9 cellular contexts compared by ENCODE assay signal in the genomic region with DNA sequence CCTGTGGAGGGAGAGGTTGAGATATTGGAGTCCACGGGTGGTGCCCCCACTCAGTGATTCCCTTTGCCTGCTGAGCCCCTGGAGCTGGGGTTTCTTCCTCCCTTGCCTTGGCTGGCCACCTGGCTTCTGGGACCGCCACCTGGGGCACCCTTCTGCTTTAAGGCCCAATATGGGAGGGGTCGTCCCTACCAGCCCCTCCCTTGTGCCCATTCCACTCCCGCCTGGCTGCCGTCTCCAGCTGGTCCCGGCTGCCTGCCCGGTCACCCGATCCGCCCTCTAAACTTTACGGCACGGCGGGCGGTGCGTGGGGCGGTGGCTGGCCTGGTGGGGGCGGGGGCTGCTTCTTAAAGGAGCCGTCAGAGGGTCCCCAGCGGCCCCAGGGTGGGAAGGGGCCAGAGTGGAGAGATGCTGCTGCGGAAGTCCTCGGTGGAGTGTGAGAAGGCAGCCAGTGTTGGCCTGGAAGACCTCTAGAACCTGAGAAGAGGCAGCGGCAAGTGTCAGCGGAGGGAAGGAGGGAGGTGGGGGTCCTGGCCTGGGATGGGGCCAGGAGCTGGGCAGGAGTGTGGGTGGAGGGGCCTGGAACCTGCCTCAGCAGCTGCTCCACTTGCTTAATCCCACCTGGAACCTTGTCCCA. TPM values are rescaled to one million over a fixed set of nuclear protein-coding genes. Genes with fewer than 3 reads are reported as not detected.
A peak's percentile ranks its signal among the peaks of the same experiment; 100 is the strongest.
DNase-seq lines count a peak whose midpoint lies in the region; ATAC-seq, FAIRE-seq and TF ChIP-seq lines count a peak whose summit lies in the region.
"Had no signal": no experiment of that assay in that cellular context is flagged by ENCODE, and none has a peak within 500 bp of the region (broad histone marks: within the 10 kb centered on the region; RNA-seq: fewer than 3 reads in every experiment).

No MANE protein-coding gene starts in this region.

- no peak for TF ChIP-seq RAD21 in A549 (conservative IDR thresholded peaks at IDR 0.05 in 1 of 2, IDR thresholded peaks at IDR 0.05 in 1 of 2)

- peak overlapping the region; percentile 94 for H2BK15ac ChIP-seq in neuronal stem cell (ENCODE audit: low read length)

- H3K27ac ChIP-seq in A549 (peak overlapping the region; percentile 48 to 94; a peak in 5 of 6 replicates), RWPE1 (peak overlapping the region; percentile 100), gastroesophageal sphincter (peak overlapping the region; percentile 95 to 100 (median 98)), neuronal stem cell (replicated peaks; ENCODE audit: low read length) (no peak overlapping the region)

- DNase-seq in A549 (ENCODE audit: low read depth in 1 of 2, low spot score in 1 of 2): no peak
- no peak for DNase-seq in RWPE1 (ENCODE audit: low spot score)
- no peak for DNase-seq in neuronal stem cell (ENCODE audit: low spot score)
- DNase-seq in effector CD8-positive, alpha-beta T cell (lab: John Stamatoyannopoulos, UW): no peak
- no peak for DNase-seq in HUDEP-2 (lab: John Stamatoyannopoulos, UW; ENCODE audit: unreplicated experiment in 76 of 76)

- peak overlapping the region; percentile 50 for H3K23ac ChIP-seq in neuronal stem cell (ENCODE audit: low read depth, low read length, poor library complexity)

- peak overlapping the region; percentile 53 for H2BK120ac ChIP-seq in neuronal stem cell (ENCODE audit: low read depth, low read length)

- H3K4me3 ChIP-seq in A549 (peak overlapping the region; percentile 14; the same call in 1 of the 3 replicates), gastroesophageal sphincter (peak overlapping the region; percentile 66 to 68), neuronal stem cell (ENCODE audit: low read length in 2 of 2) (no peak overlapping the region)

- peak overlapping the region; percentile 98 for H2AK5ac ChIP-seq in neuronal stem cell (ENCODE audit: low read depth, low read length)

- H3K4me1 ChIP-seq in A549 (peaks cover 78% of the 10 kb centered on the region), gastroesophageal sphincter (peaks cover 0 to 97% (median 40%) of the 10 kb centered on the region in 3 donors), neuronal stem cell (ENCODE audit: control insufficient read depth in 2 of 2, insufficient read depth in 1 of 2, low read depth in 1 of 2, low read length in 2 of 2) (peaks cover 46 to 59% of the 10 kb centered on the region in 2 donors)

- peak overlapping the region; percentile 84 for H3K4ac ChIP-seq in neuronal stem cell (ENCODE audit: low read length)

- peak overlapping the region; percentile 67 for H2BK12ac ChIP-seq in neuronal stem cell (ENCODE audit: low read length)

- H2AFZ ChIP-seq in neuronal stem cell (ENCODE audit: low read length): peak overlapping the region; percentile 75

- peaks cover 3% of the 10 kb centered on the region for H3K79me1 ChIP-seq in neuronal stem cell (ENCODE audit: low read depth, low read length)

- no peak for FAIRE-seq in A549 (lab: Jason Lieb, UNC)
- FAIRE-seq: keratinocyte had no signal

- peak overlapping the region; percentile 94 for H3K18ac ChIP-seq in neuronal stem cell (ENCODE audit: low read length)

- H3K27me3 ChIP-seq in gastroesophageal sphincter (no peaks in the 10 kb centered on the region), neuronal stem cell (ENCODE audit: control insufficient read depth in 3 of 3, insufficient read depth in 3 of 3, low read depth in 1 of 3, low read length in 3 of 3) (no peaks in the 10 kb centered on the region)

- peak overlapping the region; percentile 88 for H2BK5ac ChIP-seq in neuronal stem cell (ENCODE audit: low read length)

- no peak for TF ChIP-seq EP300 in A549 (IDR thresholded peaks at IDR 0.05)
- no peak for TF ChIP-seq EP300 in gastroesophageal sphincter (IDR thresholded peaks at IDR 0.05)

- CTCF ChIA-PET in A549 (lab: Yijun Ruan, JAX) (interaction anchor here (1.0 to 7.4 kb wide), 8 partner anchors 12 to 75 kb away, joined by 3 to 60 read pairs (median 9); no protein-coding TSS in a partner anchor), RWPE1 (lab: Yijun Ruan, JAX) (interaction anchor here (1.0 kb wide), 1 partner anchor 41 kb away, joined by 4 read pairs; no protein-coding TSS in a partner anchor)

- no peak overlapping the region for H3K9ac ChIP-seq in neuronal stem cell (ENCODE audit: low read depth, low read length, poor library complexity)

- peak overlapping the region; percentile 98 for H3K4me2 ChIP-seq in A549
- H3K4me2 ChIP-seq in neuronal stem cell (ENCODE audit: insufficient read depth, low read length, poor library complexity, severe bottlenecking): peak overlapping the region; percentile 29

- no peak overlapping the region for H4K8ac ChIP-seq in neuronal stem cell (ENCODE audit: low read depth, low read length)

- no peak for TF ChIP-seq CTCF in A549 (IDR thresholded peaks at IDR 0.05)
- no peak for TF ChIP-seq CTCF in RWPE1 (conservative IDR thresholded peaks at IDR 0.05; ENCODE audit: low read depth)
- peak in 1 of 4 experiments; percentile 20 for TF ChIP-seq CTCF in gastroesophageal sphincter (IDR thresholded peaks at IDR 0.05)

- H3K14ac ChIP-seq in neuronal stem cell (ENCODE audit: low read length): peak overlapping the region; percentile 77

- POLR2A ChIA-PET in A549 (lab: Yijun Ruan, JAX): interaction anchor here (0.5 to 2.1 kb wide), 2 partner anchors 11 to 21 kb away, joined by 4 to 5 read pairs; no protein-coding TSS in a partner anchor
- POLR2A ChIA-PET in RWPE1 (lab: Yijun Ruan, JAX; ENCODE audit: low non-redundant PET): no interaction called here

- H3K9me3 ChIP-seq in A549 (no peaks in the 10 kb centered on the region), gastroesophageal sphincter (no peaks in the 10 kb centered on the region), neuronal stem cell (replicated peaks in 1 of 2; ENCODE audit: control insufficient read depth in 2 of 2, insufficient read depth in 1 of 2, low read depth in 1 of 2, low read length in 2 of 2) (no peaks in the 10 kb centered on the region)

- TF ChIP-seq POLR2A in A549 (IDR thresholded peaks at IDR 0.05; ENCODE audit: low read length) (no peak), gastroesophageal sphincter (IDR thresholded peaks at IDR 0.05) (peak; percentile 68 to 75)

- H4K91ac ChIP-seq in neuronal stem cell (ENCODE audit: low read depth, low read length, poor library complexity): no peak overlapping the region

- ATAC-seq in A549 (no peak), gastroesophageal sphincter (peak; percentile 23), GM18498 (IDR thresholded peaks at IDR 0.05; ENCODE audit: unreplicated experiment) (no peak), GM18873 (IDR thresholded peaks at IDR 0.05; ENCODE audit: low FRiP score, unreplicated experiment) (no peak)

- H3K36me3 ChIP-seq in gastroesophageal sphincter (no peaks in the 10 kb centered on the region), neuronal stem cell (replicated peaks in 1 of 2; ENCODE audit: control insufficient read depth in 2 of 2, insufficient read depth in 2 of 2, low read length in 2 of 2) (no peaks in the 10 kb centered on the region)

- WGBS in A549 (ENCODE audit: missing lambda C conversion rate): 65% methylated on average over 10 of the region's 22 CpGs
- WGBS in gastroesophageal sphincter (ENCODE audit: low coverage in 1 of 2), 2 donors: 0 to 5% methylated on average over 1 to 4 of the region's 22 CpGs
- no CpG with 5 or more reads among the region's 22 CpGs for WGBS in neuronal stem cell (ENCODE audit: extremely low coverage in 2 of 2, insufficient read length in 2 of 2, insufficient replicate concordance in 1 of 2), 2 donors

RNA-seq across cellular contexts. Expression of a gene that starts 1.6 kb away (rescaled TPM):
- polyA plus RNA-seq in A549 (2011; rRNA removed) (6.5 and 6.8 TPM in 2 replicates), A549 (2017; fragmentation: RNase III; extraction: RNeasy Plus Mini Kit Qiagen cat#74134 plus additional on column Dnase treatment) (6.5 to 8.4 TPM (median 7.4 TPM) in 3 replicates)
- polyA plus RNA-seq in A549 (2012; cell fraction: cytosol; rRNA removed): 7.5 and 9.0 TPM in 2 replicates
- 57.8 and 81.9 TPM in 2 replicates for polyA plus RNA-seq in A549 (2012; cell fraction: nucleus; rRNA removed)
- 6.1 and 7.2 TPM in 2 replicates for polyA minus RNA-seq in A549 (2011; rRNA and poly(A)+ RNA removed)
- 10 to 100 TPM; 29.1 to 54.9 (median 44.2) TPM for total RNA-seq in gastroesophageal sphincter
- polyA plus RNA-seq in neuronal stem cell (2013, experiment 1 of 2): 5.0 TPM
- 5.2 TPM for polyA plus RNA-seq in neuronal stem cell (2013, experiment 2 of 2)

RNA-seq across cellular contexts. Expression of a gene that starts 11.5 kb away (rescaled TPM):
- polyA plus RNA-seq in A549 (2011; rRNA removed): not detected in 2 replicates
- polyA plus RNA-seq in A549 (2012; cell fraction: cytosol; rRNA removed): 0.03 TPM in 1 of 2 replicates, not detected in the other
- polyA plus RNA-seq in A549 (2012; cell fraction: nucleus; rRNA removed): 0.06 and 0.16 TPM in 2 replicates
- 0.09 TPM in 1 of 3 replicates, not detected in the others for polyA plus RNA-seq in A549 (2017; fragmentation: RNase III; extraction: RNeasy Plus Mini Kit Qiagen cat#74134 plus additional on column Dnase treatment)
- not detected in 2 replicates for polyA minus RNA-seq in A549 (2011; rRNA and poly(A)+ RNA removed)
- not detected for total RNA-seq in gastroesophageal sphincter
- polyA plus RNA-seq in neuronal stem cell (2013, experiment 1 of 2): 0.28 TPM
- polyA plus RNA-seq in neuronal stem cell (2013, experiment 2 of 2): 0.21 TPM
- polyA plus RNA-seq: keratinocyte had no signal

RNA-seq across cellular contexts. Expression of a gene that starts 24.8 kb away (rescaled TPM):
- polyA plus RNA-seq in A549 (2011; rRNA removed): 42.2 and 44.5 TPM in 2 replicates
- 126 and 154 TPM in 2 replicates for polyA plus RNA-seq in A549 (2012; cell fraction: cytosol; rRNA removed)
- polyA plus RNA-seq in A549 (2012; cell fraction: nucleus; rRNA removed): 245 and 302 TPM in 2 replicates
- polyA plus RNA-seq in A549 (2017; fragmentation: RNase III; extraction: RNeasy Plus Mini Kit Qiagen cat#74134 plus additional on column Dnase treatment): 79.7 to 86.2 TPM (median 80.9 TPM) in 3 replicates
- polyA minus RNA-seq in A549 (2011; rRNA and poly(A)+ RNA removed): 31.4 and 35.3 TPM in 2 replicates
- 10 to 100 TPM; 37.3 to 85.4 (median 64.9) TPM for total RNA-seq in gastroesophageal sphincter
- polyA plus RNA-seq in neuronal stem cell (2013, experiment 1 of 2): 23.1 TPM
- polyA plus RNA-seq in neuronal stem cell (2013, experiment 2 of 2): 22.1 TPM

RNA-seq across cellular contexts. Expression of a gene that starts 31.4 kb away (rescaled TPM):
- 67.0 and 67.8 TPM in 2 replicates for polyA plus RNA-seq in A549 (2011; rRNA removed)
- polyA plus RNA-seq in A549 (2012; cell fraction: cytosol; rRNA removed): 102 and 107 TPM in 2 replicates
- 51.4 and 67.2 TPM in 2 replicates for polyA plus RNA-seq in A549 (2012; cell fraction: nucleus; rRNA removed)
- 44.6 to 48.8 TPM (median 47.4 TPM) in 3 replicates for polyA plus RNA-seq in A549 (2017; fragmentation: RNase III; extraction: RNeasy Plus Mini Kit Qiagen cat#74134 plus additional on column Dnase treatment)
- polyA minus RNA-seq in A549 (2011; rRNA and poly(A)+ RNA removed): 68.0 and 84.2 TPM in 2 replicates
- total RNA-seq in gastroesophageal sphincter: 100 to 1,000 TPM; 172 to 262 (median 222) TPM
- 457 TPM for polyA plus RNA-seq in neuronal stem cell (2013, experiment 1 of 2)
- 458 TPM for polyA plus RNA-seq in neuronal stem cell (2013, experiment 2 of 2)

RNA-seq across cellular contexts. Expression of a gene that starts 31.8 kb away (rescaled TPM):
- polyA plus RNA-seq in A549 (2011; rRNA removed): 3.0 and 5.2 TPM in 2 replicates
- 8.8 and 11.0 TPM in 2 replicates for polyA plus RNA-seq in A549 (2012; cell fraction: cytosol; rRNA removed)
- polyA plus RNA-seq in A549 (2012; cell fraction: nucleus; rRNA removed): 12.8 and 13.3 TPM in 2 replicates
- polyA plus RNA-seq in A549 (2017; fragmentation: RNase III; extraction: RNeasy Plus Mini Kit Qiagen cat#74134 plus additional on column Dnase treatment): 4.8 to 5.4 TPM (median 5.0 TPM) in 3 replicates
- 3.5 and 9.3 TPM in 2 replicates for polyA minus RNA-seq in A549 (2011; rRNA and poly(A)+ RNA removed)
- total RNA-seq in gastroesophageal sphincter: 1 to 10 TPM; 2.4 to 8.8 (median 4.0) TPM
- polyA plus RNA-seq in neuronal stem cell (2013, experiment 1 of 2): 2.5 TPM
- 2.0 TPM for polyA plus RNA-seq in neuronal stem cell (2013, experiment 2 of 2)

Comparison
In these comparisons a context has a peak if more than half of its experiments do, and no peak if none do; other contexts are left out.
1. H3K4me3 ChIP-seq: peak in A549 (single experiment) and gastroesophageal sphincter (2 of 2); none in neuronal stem cell (0 of 2).